15 cellular contexts compared by ENCODE assay signal in genomic region chr5:136012041-136012804, GRCh38. TPM values are rescaled to one million over a fixed set of nuclear protein-coding genes. Genes with fewer than 3 reads are reported as not detected.
A peak's percentile ranks its signal among the peaks of the same experiment; 100 is the strongest.
DNase-seq lines count a peak whose midpoint lies in the region; ATAC-seq, FAIRE-seq and TF ChIP-seq lines count a peak whose summit lies in the region.
"Had no signal": no experiment of that assay in that cellular context is flagged by ENCODE, and none has a peak within 500 bp of the region (broad histone marks: within the 10 kb centered on the region; RNA-seq: fewer than 3 reads in every experiment).

No MANE protein-coding gene starts in this region.

- TF ChIP-seq CTCF in Calu3 (IDR thresholded peaks at IDR 0.05; ENCODE audit: unreplicated experiment) (no peak), endothelial cell of umbilical vein (IDR thresholded peaks at IDR 0.05; ENCODE audit: extremely low read depth in 1 of 2, insufficient read depth in 1 of 2, low read depth in 1 of 2, low read length in 2 of 2) (no peak), suprapubic skin (IDR thresholded peaks at IDR 0.05) (no peak), GM23338 (conservative IDR thresholded peaks at IDR 0.05; ENCODE audit: low read depth in 2 of 2) (no peak)

- TF ChIP-seq POLR2A in endothelial cell of umbilical vein (IDR thresholded peaks at IDR 0.05; ENCODE audit: low read depth, low read length) (no peak), suprapubic skin (IDR thresholded peaks at IDR 0.05) (no peak)

- FAIRE-seq in endothelial cell of umbilical vein (lab: Jason Lieb, UNC) = peak; percentile 76

- H3K4me3 Mint-ChIP-seq in Calu3 (ENCODE audit: low read depth, unreplicated experiment) (no peak overlapping the region), GM23338 (no peak overlapping the region)
- H3K4me3 Mint-ChIP-seq: activated naive CD8-positive, alpha-beta T cell treated with anti-CD3 and anti-CD28 coated beads, Interleukin-2, amount 10 ng/mL, durations not matched to agents 7 days and 5 days; CD8-positive, alpha-beta T cell; neural crest cell had no signal

- ATAC-seq in HG03025 (IDR thresholded peaks at IDR 0.05; ENCODE audit: low FRiP score, unreplicated experiment) = no peak
- no peak for ATAC-seq in GM23338
- ATAC-seq: CD8-positive, alpha-beta T cell had no signal

- POLR2A ChIA-PET in endothelial cell of umbilical vein (lab: Charles Lee) = interaction anchor here (1.1 kb wide), 1 partner anchor 25 kb away, joined by 3 read pairs; no protein-coding TSS in a partner anchor

- dilution Hi-C loops in endothelial cell of umbilical vein (cut with MboI; ENCODE audit: extremely low pct_ligation_motif_present, low sequenced_read_pairs) = no loop called here

- intact Hi-C loops in Calu3 (cut with micrococcal nuclease; ENCODE audit: unreplicated experiment) (loop anchor here (5.0 kb wide), 1 partner anchor 125 kb away; no protein-coding TSS in a partner anchor), endothelial cell of umbilical vein (cut with micrococcal nuclease) (no loop called here)

- no peaks in the 10 kb centered on the region for H4K20me1 ChIP-seq in endothelial cell of umbilical vein (replicated peaks; ENCODE audit: control insufficient read depth, extremely low read depth, insufficient read depth, low read length)
- H4K20me1 ChIP-seq in GM23338 (replicated peaks; ENCODE audit: insufficient read depth) = no peaks in the 10 kb centered on the region

- CTCF ChIA-PET in Calu3 (lab: Charles Lee) (interaction anchor here (0.9 to 1.8 kb wide), 3 partner anchors 16 to 70 kb away, joined by 3 to 4 read pairs (median 3); no protein-coding TSS in a partner anchor), endothelial cell of umbilical vein (lab: Charles Lee) (interaction anchor here (0.9 to 2.7 kb wide), 14 partner anchors 9 to 70 kb away, joined by 3 to 9 read pairs (median 4); partner anchors contain the start of gene TGFBI)

- no peaks in the 10 kb centered on the region for H3K9me1 ChIP-seq in endothelial cell of umbilical vein (replicated peaks; ENCODE audit: control insufficient read depth, extremely low read depth, insufficient read depth, low read length)

- H3K4me2 ChIP-seq in endothelial cell of umbilical vein (ENCODE audit: insufficient read depth, low read length) (peak overlapping the region; percentile 69), GM23338 (no peak overlapping the region)

- H3K27ac ChIP-seq in endothelial cell of umbilical vein (ENCODE audit: insufficient read depth, low read depth, low read length) = peak overlapping the region; percentile 65
- peak overlapping the region; percentile 12 to 16 for H3K27ac ChIP-seq in mucosa of rectum (ENCODE audit: low read depth in 2 of 2, low read length in 2 of 2)
- H3K27ac ChIP-seq in suprapubic skin = no peak overlapping the region
- H3K27ac ChIP-seq in GM23338 (ENCODE audit: low read depth) = no peak overlapping the region

- H3K4me3 ChIP-seq in endothelial cell of umbilical vein (replicated peaks in 1 of 3; ENCODE audit: insufficient read depth in 1 of 3, low read depth in 1 of 3, low read length in 3 of 3) (no peak overlapping the region), mucosa of rectum (ENCODE audit: low read length in 2 of 2) (no peak overlapping the region), suprapubic skin (no peak overlapping the region), GM23338 (no peak overlapping the region)
- H3K4me3 ChIP-seq: HAP-1 had no signal

- H3K4me1 Mint-ChIP-seq in Calu3 (ENCODE audit: low read depth, unreplicated experiment) = peaks cover 78% of the 10 kb centered on the region
- H3K4me1 Mint-ChIP-seq in GM23338 = no peaks in the 10 kb centered on the region
- H3K4me1 Mint-ChIP-seq: activated naive CD8-positive, alpha-beta T cell treated with anti-CD3 and anti-CD28 coated beads, Interleukin-2, amount 10 ng/mL, durations not matched to agents 7 days and 5 days had no signal

- H2AFZ ChIP-seq in endothelial cell of umbilical vein (ENCODE audit: low read depth, low read length) (peak overlapping the region; percentile 53), GM23338 (no peak overlapping the region)

- no peaks in the 10 kb centered on the region for H3F3A ChIP-seq in GM23338 (replicated peaks; ENCODE audit: low read depth)

- H3K9me3 Mint-ChIP-seq in Calu3 (ENCODE audit: low read depth, unreplicated experiment) = peaks cover 4% of the 10 kb centered on the region
- H3K9me3 Mint-ChIP-seq in GM23338 = no peaks in the 10 kb centered on the region
- H3K9me3 Mint-ChIP-seq: activated naive CD8-positive, alpha-beta T cell treated with anti-CD3 and anti-CD28 coated beads, Interleukin-2, amount 10 ng/mL, durations not matched to agents 7 days and 5 days; CD8-positive, alpha-beta T cell had no signal

- H3K27me3 Mint-ChIP-seq in Calu3 (ENCODE audit: unreplicated experiment) (no peaks in the 10 kb centered on the region), GM23338 (ENCODE audit: insufficient read depth, low read depth, poor library complexity) (peaks cover 4% of the 10 kb centered on the region)

- no peaks in the 10 kb centered on the region for H3K79me2 ChIP-seq in endothelial cell of umbilical vein (ENCODE audit: control insufficient read depth, insufficient read depth, low read length)
- H3K79me2 ChIP-seq in GM23338 (replicated peaks; ENCODE audit: insufficient read depth) = no peaks in the 10 kb centered on the region

- H3K4me1 ChIP-seq in endothelial cell of umbilical vein (ENCODE audit: control insufficient read depth, extremely low read depth, insufficient read depth, low read length) (peaks cover 24% of the 10 kb centered on the region), mucosa of rectum (ENCODE audit: control insufficient read depth in 2 of 2, insufficient read depth in 2 of 2, low read length in 2 of 2) (no peaks in the 10 kb centered on the region), suprapubic skin (peaks cover 52% of the 10 kb centered on the region), GM23338 (ENCODE audit: insufficient read depth) (no peaks in the 10 kb centered on the region)
- H3K4me1 ChIP-seq: HAP-1 had no signal

- H3K9me3 ChIP-seq in endothelial cell of umbilical vein (replicated peaks; ENCODE audit: control insufficient read depth, insufficient read depth, low read length) (no peaks in the 10 kb centered on the region), mucosa of rectum (ENCODE audit: control insufficient read depth in 2 of 2, low read length in 2 of 2) (no peaks in the 10 kb centered on the region), suprapubic skin (no peaks in the 10 kb centered on the region)
- H3K9me3 ChIP-seq: HAP-1 had no signal

- H3K27ac Mint-ChIP-seq in Calu3 (ENCODE audit: unreplicated experiment) (peak overlapping the region; percentile 82), GM23338 (no peak overlapping the region)
- H3K27ac Mint-ChIP-seq: activated naive CD8-positive, alpha-beta T cell treated with anti-CD3 and anti-CD28 coated beads, Interleukin-2, amount 10 ng/mL, durations not matched to agents 7 days and 5 days; CD8-positive, alpha-beta T cell had no signal

- DNase-seq in Calu3 (no peak), NOMO-1 treated with dmso at 0.1 percent for 144 hours (lab: John Stamatoyannopoulos, UW; ENCODE audit: unreplicated experiment) (peak; percentile 54), endothelial cell of umbilical vein (ENCODE audit: low read depth, low spot score) (peak; percentile 40), suprapubic skin (ENCODE audit: low spot score in 2 of 2) (no peak), NCI-H2227 treated with DMSO at 0.1 percent for 48 hours (lab: John Stamatoyannopoulos, UW) (no peak), GM23338 (ENCODE audit: low spot score) (no peak)
- DNase-seq: activated CD4-positive, CD25-positive, alpha-beta regulatory T cell treated with anti-CD3 and anti-CD28 coated beads, Interleukin-2, amount 50 U/mL, for 72 hours; activated naive CD8-positive, alpha-beta T cell treated with anti-CD3 and anti-CD28 coated beads, Interleukin-2, amount 10 ng/mL, durations not matched to agents 7 days and 5 days; CD8-positive, alpha-beta T cell; NCI-H526 treated with DMSO at 0.1 percent for 48 hours had no signal

- H3K9ac ChIP-seq in endothelial cell of umbilical vein (replicated peaks; ENCODE audit: extremely low read depth, insufficient read depth, low read length) (peak overlapping the region; percentile 52), mucosa of rectum (ENCODE audit: low read depth in 1 of 2, low read length in 2 of 2) (no peak overlapping the region)

- TF ChIP-seq EP300 in suprapubic skin (IDR thresholded peaks at IDR 0.05) = no peak

- H3K36me3 ChIP-seq in endothelial cell of umbilical vein (ENCODE audit: control insufficient read depth in 2 of 2, extremely low read depth in 1 of 2, insufficient read depth in 2 of 2, low read length in 2 of 2) = no peaks in the 10 kb centered on the region
- no peaks in the 10 kb centered on the region for H3K36me3 ChIP-seq in mucosa of rectum (ENCODE audit: control insufficient read depth in 2 of 2, insufficient read depth in 2 of 2, low read length in 2 of 2)
- no peaks in the 10 kb centered on the region for H3K36me3 ChIP-seq in suprapubic skin
- H3K36me3 ChIP-seq in GM23338 (ENCODE audit: insufficient read depth) = no peaks in the 10 kb centered on the region
- H3K36me3 ChIP-seq: HAP-1 had no signal

- WGBS in suprapubic skin = 3% methylated on average over 3 of the region's 3 CpGs

- H3K36me3 Mint-ChIP-seq in Calu3 (ENCODE audit: insufficient read depth, unreplicated experiment) (peaks cover 7% of the 10 kb centered on the region), GM23338 (ENCODE audit: low read depth) (no peaks in the 10 kb centered on the region)
- H3K36me3 Mint-ChIP-seq: activated naive CD8-positive, alpha-beta T cell treated with anti-CD3 and anti-CD28 coated beads, Interleukin-2, amount 10 ng/mL, durations not matched to agents 7 days and 5 days; CD8-positive, alpha-beta T cell had no signal

- peaks cover 7% of the 10 kb centered on the region; the same call in 1 of the 2 replicates for H3K9me2 ChIP-seq in GM23338 (ENCODE audit: insufficient read depth)

- H3K27me3 ChIP-seq in endothelial cell of umbilical vein (ENCODE audit: control insufficient read depth in 2 of 2, insufficient read depth in 2 of 2, low read length in 2 of 2) (no peaks in the 10 kb centered on the region), mucosa of rectum (ENCODE audit: control insufficient read depth in 2 of 2, insufficient read depth in 2 of 2, low read length in 2 of 2) (no peaks in the 10 kb centered on the region), suprapubic skin (no peaks in the 10 kb centered on the region), GM23338 (ENCODE audit: insufficient read depth) (no peaks in the 10 kb centered on the region)

- BruUV-seq in Calu3 (replicated peaks; lab: Mats Ljungman, UMichigan) (no TSS peak), endothelial cell of umbilical vein (replicated peaks; lab: Mats Ljungman, UMichigan) (no TSS peak)

RNA-seq across cellular contexts. Expression of gene TGFBI, which starts 16.6 kb away (rescaled TPM):
- total RNA-seq in Calu3 (2022) = 41.4 and 95.2 TPM in 2 replicates
- total RNA-seq in endothelial cell of umbilical vein = 6.5 and 8.7 TPM in 2 replicates
- 18.0 and 18.9 TPM in 2 replicates for polyA plus RNA-seq in endothelial cell of umbilical vein
- polyA plus RNA-seq in endothelial cell of umbilical vein (2011; cell fraction: cytosol; rRNA removed) = 24.0 and 30.3 TPM in 2 replicates
- 25.3 and 32.0 TPM in 2 replicates for polyA plus RNA-seq in endothelial cell of umbilical vein (2011; cell fraction: nucleus; rRNA removed)
- 74.6 and 97.3 TPM in 2 replicates for polyA plus RNA-seq in endothelial cell of umbilical vein (2012)
- polyA minus RNA-seq in endothelial cell of umbilical vein = 20.9 and 23.9 TPM in 2 replicates
- polyA minus RNA-seq in endothelial cell of umbilical vein (2011; cell fraction: cytosol; rRNA and poly(A)+ RNA removed) = 16.9 TPM
- 9.4 and 11.5 TPM in 2 replicates for polyA minus RNA-seq in endothelial cell of umbilical vein (2011; cell fraction: nucleus; rRNA and poly(A)+ RNA removed)
- 100 to 1,000 TPM; 300 to 719 (median 389) TPM for total RNA-seq in suprapubic skin
- total RNA-seq in GM23338 (2014; rRNA removed; shearing (Covaris generic)) = 8.2 and 8.9 TPM in 2 replicates
- 8.0 and 9.4 TPM in 2 replicates for polyA plus RNA-seq in GM23338 (2016; fragmentation: Nextera tagmentation; extraction: Ambion mirVana)

RNA-seq across cellular contexts. Expression of gene LECT2, which starts 57.4 kb away (rescaled TPM):
- total RNA-seq in Calu3 (2022) (not detected in 2 replicates), endothelial cell of umbilical vein (not detected in 2 replicates), suprapubic skin (not detected)
- polyA plus RNA-seq in endothelial cell of umbilical vein (not detected in 2 replicates), GM23338 (2016; fragmentation: Nextera tagmentation; extraction: Ambion mirVana) (0.43 and 0.45 TPM in 2 replicates)
- polyA plus RNA-seq in endothelial cell of umbilical vein (2011; cell fraction: cytosol; rRNA removed) = not detected in 2 replicates
- polyA plus RNA-seq in endothelial cell of umbilical vein (2011; cell fraction: nucleus; rRNA removed) = not detected in 2 replicates
- not detected in 2 replicates for polyA plus RNA-seq in endothelial cell of umbilical vein (2012)
- polyA minus RNA-seq in endothelial cell of umbilical vein = not detected in 2 replicates
- polyA minus RNA-seq in endothelial cell of umbilical vein (2011; cell fraction: cytosol; rRNA and poly(A)+ RNA removed) = not detected
- polyA minus RNA-seq in endothelial cell of umbilical vein (2011; cell fraction: nucleus; rRNA and poly(A)+ RNA removed) = not detected in 2 replicates
- not detected in 2 replicates for total RNA-seq in GM23338 (2014; rRNA removed; shearing (Covaris generic))
- total RNA-seq: activated naive CD8-positive, alpha-beta T cell treated with anti-CD3 and anti-CD28 coated beads, Interleukin-2, amount 10 ng/mL, durations not matched to agents 7 days and 5 days; CD8-positive, alpha-beta T cell; glomerular endothelial cell; neural crest cell had no signal

Comparison
In these comparisons a context has a peak if more than half of its experiments do, and no peak if none do; other contexts are left out.
1. DNase-seq: peak in NOMO-1 treated with dmso at 0.1 percent for 144 hours (single experiment) and endothelial cell of umbilical vein (single experiment); none in Calu3 (single experiment), suprapubic skin (0 of 2), NCI-H2227 treated with DMSO at 0.1 percent for 48 hours (single experiment) and GM23338 (single experiment).
2. H3K27ac ChIP-seq: peak in endothelial cell of umbilical vein (single experiment) and mucosa of rectum (2 of 2); none in suprapubic skin (single experiment) and GM23338 (single experiment).